Comparison of ENCODE assay signal across 15 cellular contexts in the genomic region with DNA sequence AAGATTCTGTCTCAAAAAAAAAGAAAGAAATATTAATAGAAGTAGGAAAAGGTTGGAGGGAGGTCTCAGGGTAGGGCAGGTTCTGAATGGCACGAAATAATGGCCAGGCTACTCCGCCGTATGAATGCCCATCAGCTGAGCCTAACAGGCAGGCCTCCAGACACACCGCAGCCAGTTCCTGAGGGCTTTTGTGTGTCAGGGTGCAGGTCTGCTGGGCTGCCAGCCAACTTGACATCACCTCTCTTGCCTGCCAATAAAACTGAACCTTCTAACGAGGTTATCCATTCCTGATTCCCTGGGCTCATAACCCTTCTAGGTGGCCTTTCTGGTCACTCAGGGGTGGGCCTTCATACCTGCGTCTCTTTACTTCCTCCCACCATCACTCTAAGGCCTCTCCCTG. TPM values are rescaled to one million over a fixed set of nuclear protein-coding genes. Genes with fewer than 3 reads are reported as not detected.
DNase-seq lines count a peak whose midpoint lies in the region; ATAC-seq, FAIRE-seq and TF ChIP-seq lines count a peak whose summit lies in the region.
"Had no signal": no experiment of that assay in that cellular context is flagged by ENCODE, and none has a peak within 500 bp of the region (broad histone marks: within the 10 kb centered on the region; RNA-seq: fewer than 3 reads in every experiment).

No MANE protein-coding gene starts in this region.

- CTCF ChIA-PET in HEK293 (lab: Yijun Ruan, JAX): interaction anchor here (0.5 to 1.6 kb wide), 4 partner anchors 16 to 279 kb away, joined by 3 to 5 read pairs (median 4); no protein-coding TSS in a partner anchor

- POLR2A ChIA-PET in HEK293 (lab: Yijun Ruan, JAX): no interaction called here

- peak in 1 of 2 donors; percentile 28 for TF ChIP-seq POLR2A in adrenal gland (IDR thresholded peaks at IDR 0.05)

- ATAC-seq in Right ventricle myocardium superior (ENCODE audit: poor library complexity): peak; percentile 34
- ATAC-seq in pancreas: peak in 3 of 4 donors; percentile 34 to 67 (median 61)
- ATAC-seq: activated CD8-positive, alpha-beta T cell treated with anti-CD3 and anti-CD28 coated beads, Interleukin-2, amount 10 ng/mL, durations not matched to agents 7 days and 5 days; stimulated activated naive CD8-positive, alpha-beta T cell treated with anti-CD3 and anti-CD28 coated beads, Interleukin-15, amount 100 ng/mL, for 72 hours; T-cell had no signal

- no peak for TF ChIP-seq CTCF in HEK293 (tag by site-specific recombination; IDR thresholded peaks at IDR 0.05)
- no peak for TF ChIP-seq CTCF in adrenal gland (IDR thresholded peaks at IDR 0.05)
- no peak for TF ChIP-seq CTCF in pancreas (IDR thresholded peaks at IDR 0.05)
- TF ChIP-seq CTCF in GM13976 (IDR thresholded peaks at IDR 0.05; ENCODE audit: borderline replicate concordance, control extremely low read depth, extremely low read depth, insufficient read depth, missing control alignments): no peak

- H3K27ac ChIP-seq in HEK293 (ENCODE audit: extremely low read depth, low read depth, low read length) (no peak overlapping the region), adrenal gland (peak overlapping the region in 4 of 5 donors; percentile 58 to 96 (median 72)), pancreas (no peak overlapping the region)
- H3K27ac ChIP-seq: BLaER1 had no signal

- H3K9me3 ChIP-seq in HEK293 (ENCODE audit: control insufficient read depth, insufficient read depth, low read depth, low read length): no peaks in the 10 kb centered on the region
- no peaks in the 10 kb centered on the region for H3K9me3 ChIP-seq in adrenal gland (replicated peaks in 1 of 3)
- no peaks in the 10 kb centered on the region for H3K9me3 ChIP-seq in pancreas
- H3K9me3 ChIP-seq: BLaER1 had no signal

- intact Hi-C loops in adrenal gland (cut with DNase I) (no loop called here), Right ventricle myocardium superior (cut with DNase I) (no loop called here), pancreas (cut with DNase I) (no loop called here)

- in situ Hi-C loops in GM13976 (cut with MboI; ENCODE audit: low sequenced_read_pairs, unreplicated experiment): no loop called here

- H3K4me3 ChIP-seq in HEK293 (ENCODE audit: low read depth, low read length) (no peak overlapping the region), adrenal gland (no peak overlapping the region), pancreas (no peak overlapping the region)
- H3K4me3 ChIP-seq: BLaER1 had no signal

- no peaks in the 10 kb centered on the region for H3K36me3 ChIP-seq in HEK293 (ENCODE audit: control insufficient read depth in 2 of 2, insufficient read depth in 1 of 2, low read length in 2 of 2)
- H3K36me3 ChIP-seq in adrenal gland (replicated peaks in 1 of 2): no peaks in the 10 kb centered on the region
- no peaks in the 10 kb centered on the region for H3K36me3 ChIP-seq in pancreas
- H3K36me3 ChIP-seq: BLaER1 had no signal

- WGBS in adrenal gland, 4 donors: 23 to 43% (median 36%) methylated on average over 6 of the region's 6 CpGs
- WGBS in pancreas, 2 donors: 41 to 50% methylated on average over 6 of the region's 6 CpGs

- no peak for FAIRE-seq in pancreas (lab: Jason Lieb, UNC)

- DNase-seq in adrenal gland (peak; percentile 75 to 95 (median 81)), Right ventricle myocardium superior (peak; percentile 77), pancreas (peak in 3 of 6 donors; percentile 15 to 49 (median 36)), GM13976 (ENCODE audit: low spot score) (no peak), superior temporal gyrus (ENCODE audit: extremely low spot score) (no peak), NOMO-1 treated with dmso at 0.1 percent for 144 hours (lab: John Stamatoyannopoulos, UW; ENCODE audit: unreplicated experiment) (no peak), T1000 (lab: John Stamatoyannopoulos, UW) (no peak)
- DNase-seq: activated CD8-positive, alpha-beta T cell treated with anti-CD3 and anti-CD28 coated beads, Interleukin-2, amount 10 ng/mL, durations not matched to agents 7 days and 5 days; activated naive CD8-positive, alpha-beta T cell treated with anti-CD3 and anti-CD28 coated beads for 36 hours; NCI-H526; stimulated activated CD4-positive, alpha-beta T cell treated with anti-CD3 and anti-CD28 coated beads, Interleukin-2, amount 100 ng/mL, for 48 hours; stimulated activated naive CD8-positive, alpha-beta T cell treated with anti-CD3 and anti-CD28 coated beads, Interleukin-15, amount 100 ng/mL, for 72 hours; T-cell had no signal

- H3K4me1 ChIP-seq in HEK293 (ENCODE audit: control insufficient read depth, insufficient read depth, low read length): peaks cover 3% of the 10 kb centered on the region; the same call in 1 of the 2 replicates
- H3K4me1 ChIP-seq in adrenal gland (replicated peaks in 1 of 2): peaks cover 53% of the 10 kb centered on the region in 2 donors
- H3K4me1 ChIP-seq in pancreas: no peaks in the 10 kb centered on the region

- H3K27me3 ChIP-seq in adrenal gland (no peaks in the 10 kb centered on the region), pancreas (no peaks in the 10 kb centered on the region)
- H3K27me3 ChIP-seq: BLaER1 had no signal

TF ChIP-seq in HEK293, 187 proteins besides CTCF, POLR2A, EP300 and RAD21:
- 0 out of 2 replicates have a peak, but pooled peaks have one; percentile 19 for TF ChIP-seq ZNF366 (tag by site-specific recombination; conservative IDR thresholded peaks at IDR 0.05)
- no peak for TF ChIP-seq ZNF645 (tag by site-specific recombination; IDR thresholded peaks at IDR 0.05)
- TF ChIP-seq ZNF623 (tag by site-specific recombination; IDR thresholded peaks at IDR 0.05): no peak
- peak; percentile 38; the same call in 1 of the 2 replicates for TF ChIP-seq ZIC2 (tag by site-specific recombination; IDR thresholded peaks at IDR 0.05)
- TF ChIP-seq ZNF544 (tag by site-specific recombination; IDR thresholded peaks at IDR 0.05): no peak
- TF ChIP-seq GLIS2 (tag by site-specific recombination; IDR thresholded peaks at IDR 0.05): peak; percentile 40
- no peak for TF ChIP-seq SALL2 (tag by site-specific recombination; IDR thresholded peaks at IDR 0.05; ENCODE audit: borderline replicate concordance)
- peak; percentile 86 for TF ChIP-seq ZNF335 (tag by site-specific recombination; conservative IDR thresholded peaks at IDR 0.05)
- TF ChIP-seq HOXA7 (CRISPR knock-in tag; IDR thresholded peaks at IDR 0.05; ENCODE audit: borderline replicate concordance): no peak

RNA-seq across cellular contexts. Expression of gene IFI27, which starts 3.0 kb away (rescaled TPM):
- total RNA-seq in adrenal gland (100 to 1,000 TPM; 135 to 685 (median 415) TPM), Right ventricle myocardium superior (132 TPM), pancreas (10 to 100 TPM in 4 of 6 donors, 1 to 10 TPM in 2; 8.1 to 21.4 (median 12.1) TPM)
- polyA plus RNA-seq in adrenal gland (1,000 to 10,000 TPM in 1 of 3 donors, 100 to 1,000 TPM in 2; 177 to 1,446 (median 256) TPM), pancreas (10 to 100 TPM; 61.4 to 78.9 TPM)

RNA-seq across cellular contexts. Expression of gene IFI27L2, which starts 15.9 kb away (rescaled TPM):
- total RNA-seq in adrenal gland: 100 to 1,000 TPM in 4 of 8 donors, 10 to 100 TPM in 4; 85.9 to 312 (median 104) TPM
- polyA plus RNA-seq in adrenal gland: 100 to 1,000 TPM in 2 of 3 donors, 10 to 100 TPM in 1; 51.3 to 499 (median 291) TPM
- total RNA-seq in Right ventricle myocardium superior: 50.1 TPM
- total RNA-seq in pancreas: 10 to 100 TPM in 3 of 6 donors, 1 to 10 TPM in 3; 5.4 to 20.2 (median 10.0) TPM
- polyA plus RNA-seq in pancreas: 10 to 100 TPM; 38.7 to 90.7 TPM

RNA-seq across cellular contexts. Expression of gene IFI27L1, which starts 32.4 kb away (rescaled TPM):
- 100 to 1,000 TPM in 1 of 8 donors, 10 to 100 TPM in 7; 54.3 to 233 (median 65.2) TPM for total RNA-seq in adrenal gland
- 100 to 1,000 TPM in 2 of 3 donors, 10 to 100 TPM in 1; 39.7 to 177 (median 101) TPM for polyA plus RNA-seq in adrenal gland
- total RNA-seq in Right ventricle myocardium superior: 11.6 TPM
- 1 to 10 TPM; 3.8 to 8.7 (median 6.8) TPM for total RNA-seq in pancreas
- 10 to 100 TPM; 14.1 to 14.3 TPM for polyA plus RNA-seq in pancreas

RNA-seq across cellular contexts. Expression of gene DDX24, which starts 32.5 kb away (rescaled TPM):
- total RNA-seq in adrenal gland (100 to 1,000 TPM; 221 to 423 (median 337) TPM), Right ventricle myocardium superior (181 TPM), pancreas (10 to 100 TPM; 55.9 to 86.4 (median 68.0) TPM)
- polyA plus RNA-seq in adrenal gland (100 to 1,000 TPM; 226 to 616 (median 296) TPM), pancreas (100 to 1,000 TPM in 1 of 2 donors, 10 to 100 TPM in 1; 60.7 to 111 TPM)

Comparison
In these comparisons a context has a peak if more than half of its experiments do, and no peak if none do; other contexts are left out.
1. H3K27ac ChIP-seq: peak in adrenal gland (4 of 5); none in HEK293 (single experiment) and pancreas (0 of 4).
2. DNase-seq: peak in adrenal gland (7 of 7) and Right ventricle myocardium superior (single experiment); none in GM13976 (single experiment), superior temporal gyrus (single experiment), NOMO-1 treated with dmso at 0.1 percent for 144 hours (single experiment) and T1000 (single experiment).